Comparison of ENCODE assay signal across 19 cellular contexts in genomic region chr10:3537518-3537917, GRCh38.
DNase-seq lines count a peak whose midpoint lies in the region; ATAC-seq and TF ChIP-seq lines count a peak whose summit lies in the region.
"Had no signal": no experiment of that assay in that cellular context is flagged by ENCODE, and none has a peak within 500 bp of the region (broad histone marks: within the 10 kb centered on the region; RNA-seq: fewer than 3 reads in every experiment).

No MANE protein-coding gene starts in this region.

- H3K9me3 ChIP-seq in gastroesophageal sphincter, result no peaks in the 10 kb centered on the region
- H3K9me3 ChIP-seq in testis, result no peaks in the 10 kb centered on the region

- TF ChIP-seq EP300 in gastroesophageal sphincter (IDR thresholded peaks at IDR 0.05), result no peak

- no peaks in the 10 kb centered on the region for H3K9me3 Mint-ChIP-seq in activated naive CD8-positive, alpha-beta T cell treated with anti-CD3 and anti-CD28 coated beads, Interleukin-2, amount 50 U/mL, for 24 hours

- H3K4me3 ChIP-seq in gastroesophageal sphincter (no peak overlapping the region), testis (no peak overlapping the region)
- H3K4me3 ChIP-seq: GM23248, K562 had no signal

- H3K36me3 ChIP-seq in gastroesophageal sphincter (no peaks in the 10 kb centered on the region), testis (ENCODE audit: low read depth, missing control alignments) (no peaks in the 10 kb centered on the region)

- no peak for ATAC-seq in gastroesophageal sphincter
- ATAC-seq in activated naive CD8-positive, alpha-beta T cell treated with anti-CD3 and anti-CD28 coated beads, Interleukin-2, amount 50 U/mL, for 24 hours, result no peak
- ATAC-seq: HCT116, K562 had no signal

- no peak overlapping the region for H3K4me3 Mint-ChIP-seq in activated naive CD8-positive, alpha-beta T cell treated with anti-CD3 and anti-CD28 coated beads, Interleukin-2, amount 50 U/mL, for 24 hours
- H3K4me3 Mint-ChIP-seq: B cell; CD4-positive, CD25-positive, alpha-beta regulatory T cell had no signal

- H3K27me3 Mint-ChIP-seq in activated naive CD8-positive, alpha-beta T cell treated with anti-CD3 and anti-CD28 coated beads, Interleukin-2, amount 50 U/mL, for 24 hours, result peaks cover 2% of the 10 kb centered on the region
- H3K27me3 Mint-ChIP-seq: B cell; CD4-positive, CD25-positive, alpha-beta regulatory T cell had no signal

- WGBS in gastroesophageal sphincter (ENCODE audit: low coverage in 1 of 2), 2 donors, result 88 to 100% methylated on average over 3 of the region's 3 CpGs
- WGBS in testis, 2 donors, result 88 to 91% methylated on average over 3 of the region's 3 CpGs

- H3K27ac ChIP-seq in gastroesophageal sphincter, result peak overlapping the region in 3 of 4 donors; percentile 31 to 76 (median 71)
- no peak overlapping the region for H3K27ac ChIP-seq in testis
- H3K27ac ChIP-seq: 22Rv1 had no signal

- intact Hi-C loops in posterior vena cava (cut with DNase I), result no loop called here
- intact Hi-C loops in testis (cut with DNase I; ENCODE audit: low total_unique reads), result no loop called here

- no peaks in the 10 kb centered on the region for H3K36me3 Mint-ChIP-seq in activated naive CD8-positive, alpha-beta T cell treated with anti-CD3 and anti-CD28 coated beads, Interleukin-2, amount 50 U/mL, for 24 hours (ENCODE audit: low read depth)
- H3K36me3 Mint-ChIP-seq: CD4-positive, CD25-positive, alpha-beta regulatory T cell had no signal

- no peak overlapping the region for H3K27ac Mint-ChIP-seq in activated naive CD8-positive, alpha-beta T cell treated with anti-CD3 and anti-CD28 coated beads, Interleukin-2, amount 50 U/mL, for 24 hours
- H3K27ac Mint-ChIP-seq: B cell; CD4-positive, CD25-positive, alpha-beta regulatory T cell had no signal

- TF ChIP-seq POLR2A in gastroesophageal sphincter (IDR thresholded peaks at IDR 0.05), result no peak
- no peak for TF ChIP-seq POLR2A in testis (IDR thresholded peaks at IDR 0.05)

- peaks cover 6% of the 10 kb centered on the region for H3K4me1 Mint-ChIP-seq in activated naive CD8-positive, alpha-beta T cell treated with anti-CD3 and anti-CD28 coated beads, Interleukin-2, amount 50 U/mL, for 24 hours
- H3K4me1 Mint-ChIP-seq: B cell; CD4-positive, CD25-positive, alpha-beta regulatory T cell had no signal

- H3K4me1 ChIP-seq in gastroesophageal sphincter (peaks cover 0 to 29% (median 3%) of the 10 kb centered on the region in 3 donors), testis (no peaks in the 10 kb centered on the region)

- DNase-seq in DMS53 (lab: John Stamatoyannopoulos, UW) (peak; percentile 59), DMS53 treated with DMSO at 0.1 percent for 48 hours (lab: John Stamatoyannopoulos, UW; ENCODE audit: unreplicated experiment) (no peak), NCI-H69 (lab: John Stamatoyannopoulos, UW) (peak; percentile 90), posterior vena cava (ENCODE audit: low spot score) (peak; percentile 16), testis (no peak), NCI-H2081 treated with DMSO at 0.1 percent for 48 hours (lab: John Stamatoyannopoulos, UW) (no peak)
- DNase-seq in activated naive CD8-positive, alpha-beta T cell treated with anti-CD3 and anti-CD28 coated beads, Interleukin-2, amount 50 U/mL, for 24 hours, result no peak
- DNase-seq: Calu3; CD4-positive, CD25-positive, alpha-beta regulatory T cell; DND-41; NCI-H1436 treated with DMSO at 0.1 percent for 48 hours; NCI-H2107; NCI-H446 had no signal

- H3K27me3 ChIP-seq in gastroesophageal sphincter (no peaks in the 10 kb centered on the region), testis (no peaks in the 10 kb centered on the region)

- TF ChIP-seq CTCF in gastroesophageal sphincter (IDR thresholded peaks at IDR 0.05) (no peak), testis (IDR thresholded peaks at IDR 0.05) (no peak)

Comparison
In these comparisons a context has a peak if more than half of its experiments do, and no peak if none do; other contexts are left out.
1. DNase-seq: peak in DMS53 (single experiment), NCI-H69 (single experiment) and posterior vena cava (single experiment); none in DMS53 treated with DMSO at 0.1 percent for 48 hours (single experiment), activated naive CD8-positive, alpha-beta T cell treated with anti-CD3 and anti-CD28 coated beads, Interleukin-2, amount 50 U/mL, for 24 hours (single experiment), testis (single experiment) and NCI-H2081 treated with DMSO at 0.1 percent for 48 hours (single experiment).
2. H3K27ac ChIP-seq: peak in gastroesophageal sphincter (3 of 4); none in testis (0 of 2).